Comparison of ENCODE assay signal across 23 cellular contexts in genomic region chr3:194637541-194638400, GRCh38. TPM values are rescaled to one million over a fixed set of nuclear protein-coding genes. Genes with fewer than 3 reads are reported as not detected.
A peak's percentile ranks its signal among the peaks of the same experiment; 100 is the strongest.
DNase-seq lines count a peak whose midpoint lies in the region; ATAC-seq, FAIRE-seq and TF ChIP-seq lines count a peak whose summit lies in the region.
"Had no signal": no experiment of that assay in that cellular context is flagged by ENCODE, and none has a peak within 500 bp of the region (broad histone marks: within the 10 kb centered on the region; RNA-seq: fewer than 3 reads in every experiment).

No MANE protein-coding gene starts in this region.

- no peak overlapping the region for H2AFZ ChIP-seq in GM23338
- H2AFZ ChIP-seq: PC-9 had no signal

- peak; percentile 39 for DNase-seq in activated CD8-positive, alpha-beta memory T cell treated with anti-CD3 and anti-CD28 coated beads, Interleukin-2, amount 50 U/mL, for 48 hours
- DNase-seq in activated CD8-positive, alpha-beta memory T cell treated with anti-CD3 and anti-CD28 coated beads, Interleukin-2, amount 10 ng/mL, durations not matched to agents 7 days and 5 days, result no peak
- DNase-seq in GM23338 (ENCODE audit: low spot score), result no peak
- DNase-seq in endodermal cell, result no peak
- peak; percentile 68 for DNase-seq in posterior vena cava (ENCODE audit: low spot score)
- DNase-seq in cortex of kidney (lab: John Stamatoyannopoulos, UW), result no peak
- no peak for DNase-seq in GM12892 (ENCODE audit: insufficient read length)
- DNase-seq in HCEC 1CT, result no peak
- DNase-seq: DMS 273 treated with DMSO at 0.1 percent for 48 hours, GDM1, GOT3, Kasumi-1, MM.1S, NCI-H1105, NCI-H1694 treated with DMSO at 0.1 percent for 48 hours, NCI-H446, NCI-H748 treated with DMSO at 0.1 percent for 48 hours had no signal

- TF ChIP-seq CTCF in GM23338 (conservative IDR thresholded peaks at IDR 0.05; ENCODE audit: low read depth in 2 of 2), result no peak
- no peak for TF ChIP-seq CTCF in endodermal cell (conservative IDR thresholded peaks at IDR 0.05)

- H3K27me3 ChIP-seq in GM23338 (ENCODE audit: insufficient read depth) (no peaks in the 10 kb centered on the region), endodermal cell (ENCODE audit: control insufficient read depth, insufficient read depth, low read length, poor library complexity, severe bottlenecking) (no peaks in the 10 kb centered on the region)
- H3K27me3 ChIP-seq: BLaER1 treated with 17β-estradiol and CSF1 and Interleukin-3, amounts not matched to agents 10 nM and 100 nM; SJSA1 had no signal

- CTCF ChIA-PET in activated CD8-positive, alpha-beta memory T cell treated with anti-CD3 and anti-CD28 coated beads, Interleukin-2, amount 10 ng/mL, durations not matched to agents 7 days and 5 days (lab: Charles Lee), result no interaction called here

- 90 to 94% methylated on average over 13 to 22 of the region's 22 CpGs for WGBS in endodermal cell (ENCODE audit: insufficient coverage in 1 of 2, insufficient read length in 1 of 2), 2 experiments

- H4K20me1 ChIP-seq in GM23338 (replicated peaks; ENCODE audit: insufficient read depth), result no peaks in the 10 kb centered on the region; the same call in 1 of the 2 replicates

- H3K27ac ChIP-seq in GM23338 (ENCODE audit: low read depth) (peak overlapping the region; percentile 55; the same call in 1 of the 2 replicates), endodermal cell (ENCODE audit: low read depth, low read length) (no peak overlapping the region)
- H3K27ac ChIP-seq: PC-9, SJSA1 had no signal

- intact Hi-C loops in posterior vena cava (cut with DNase I), result no loop called here

- no peak overlapping the region for H3K27ac Mint-ChIP-seq in activated CD8-positive, alpha-beta memory T cell treated with anti-CD3 and anti-CD28 coated beads, Interleukin-2, amount 10 ng/mL, durations not matched to agents 7 days and 5 days
- no peak overlapping the region for H3K27ac Mint-ChIP-seq in GM23338
- peak overlapping the region; percentile 81 for H3K27ac Mint-ChIP-seq in endodermal cell

- no peak overlapping the region for H3K4me2 ChIP-seq in GM23338
- H3K4me2 ChIP-seq: PC-9 had no signal

- no peaks in the 10 kb centered on the region for H3K27me3 Mint-ChIP-seq in activated CD8-positive, alpha-beta memory T cell treated with anti-CD3 and anti-CD28 coated beads, Interleukin-2, amount 10 ng/mL, durations not matched to agents 7 days and 5 days
- peaks cover 4% of the 10 kb centered on the region for H3K27me3 Mint-ChIP-seq in GM23338 (ENCODE audit: insufficient read depth, low read depth, poor library complexity)
- H3K27me3 Mint-ChIP-seq in endodermal cell (ENCODE audit: insufficient read depth), result no peaks in the 10 kb centered on the region

- no peaks in the 10 kb centered on the region for H3K9me3 ChIP-seq in endodermal cell (ENCODE audit: control insufficient read depth, low read length)
- H3K9me3 ChIP-seq: BLaER1 treated with 17β-estradiol and CSF1 and Interleukin-3, amounts not matched to agents 10 nM and 100 nM; SJSA1 had no signal

- H3K4me3 Mint-ChIP-seq in activated CD8-positive, alpha-beta memory T cell treated with anti-CD3 and anti-CD28 coated beads, Interleukin-2, amount 10 ng/mL, durations not matched to agents 7 days and 5 days, result no peak overlapping the region
- no peak overlapping the region for H3K4me3 Mint-ChIP-seq in GM23338
- H3K4me3 Mint-ChIP-seq in endodermal cell, result no peak overlapping the region

- H3K9me2 ChIP-seq in GM23338 (ENCODE audit: insufficient read depth), result no peaks in the 10 kb centered on the region

- H3K4me1 ChIP-seq in GM23338 (ENCODE audit: insufficient read depth) (0 out of 2 replicates have a peak, but pooled peaks cover 4% of the 10 kb centered on the region), endodermal cell (ENCODE audit: control insufficient read depth, insufficient read depth, low read length) (no peaks in the 10 kb centered on the region)

- H3K36me3 Mint-ChIP-seq in activated CD8-positive, alpha-beta memory T cell treated with anti-CD3 and anti-CD28 coated beads, Interleukin-2, amount 10 ng/mL, durations not matched to agents 7 days and 5 days, result peaks cover 16% of the 10 kb centered on the region
- peaks cover 25% of the 10 kb centered on the region for H3K36me3 Mint-ChIP-seq in GM23338 (ENCODE audit: low read depth)
- H3K36me3 Mint-ChIP-seq in endodermal cell (ENCODE audit: low read depth), result peaks cover 22% of the 10 kb centered on the region

- no peak for TF ChIP-seq POLR2A in GM12892 (IDR thresholded peaks at IDR 0.05; ENCODE audit: low read depth, low read length)

- no peak for FAIRE-seq in GM12892 (lab: Jason Lieb, UNC)
- FAIRE-seq: A204.1, GM12878, GM18507 had no signal

- no peaks in the 10 kb centered on the region for H3K9me3 Mint-ChIP-seq in activated CD8-positive, alpha-beta memory T cell treated with anti-CD3 and anti-CD28 coated beads, Interleukin-2, amount 10 ng/mL, durations not matched to agents 7 days and 5 days (ENCODE audit: low read depth)
- no peaks in the 10 kb centered on the region; the same call in 2 of the 3 replicates for H3K9me3 Mint-ChIP-seq in GM23338
- H3K9me3 Mint-ChIP-seq in endodermal cell, result no peaks in the 10 kb centered on the region

- ATAC-seq in activated CD8-positive, alpha-beta memory T cell treated with anti-CD3 and anti-CD28 coated beads, Interleukin-2, amount 10 ng/mL, durations not matched to agents 7 days and 5 days, result no peak
- no peak for ATAC-seq in GM23338
- ATAC-seq: GM12878 had no signal

- H3K4me3 ChIP-seq in GM23338 (no peak overlapping the region), endodermal cell (ENCODE audit: low read length) (no peak overlapping the region)
- H3K4me3 ChIP-seq: BLaER1 treated with 17β-estradiol and CSF1 and Interleukin-3, amounts not matched to agents 10 nM and 100 nM; GM12878; PC-9; SJSA1 had no signal

- H3K79me2 ChIP-seq in GM23338 (replicated peaks; ENCODE audit: insufficient read depth), result no peaks in the 10 kb centered on the region

- no peak overlapping the region for H3K9ac ChIP-seq in endodermal cell (ENCODE audit: extremely low read depth, low read length, poor library complexity, severe bottlenecking)

- H3K36me3 ChIP-seq in GM23338 (ENCODE audit: insufficient read depth) (peaks cover 6% of the 10 kb centered on the region; the same call in 1 of the 2 replicates), endodermal cell (ENCODE audit: control insufficient read depth, insufficient read depth, low read length) (peaks cover 23% of the 10 kb centered on the region)

- no peaks in the 10 kb centered on the region for H3F3A ChIP-seq in GM23338 (replicated peaks; ENCODE audit: low read depth)

- H3K4me1 Mint-ChIP-seq in activated CD8-positive, alpha-beta memory T cell treated with anti-CD3 and anti-CD28 coated beads, Interleukin-2, amount 10 ng/mL, durations not matched to agents 7 days and 5 days, result peaks cover 10% of the 10 kb centered on the region
- H3K4me1 Mint-ChIP-seq in GM23338, result no peaks in the 10 kb centered on the region; the same call in 2 of the 3 replicates
- H3K4me1 Mint-ChIP-seq in endodermal cell, result peaks cover 20% of the 10 kb centered on the region

TF ChIP-seq in GM23338, 12 proteins besides CTCF, POLR2A, EP300 and RAD21 (continues in another document):
- no peak for TF ChIP-seq ZNF331 (CRISPR knock-in tag; IDR thresholded peaks at IDR 0.05; ENCODE audit: low read depth)
- TF ChIP-seq CREB1 (CRISPR knock-in tag; IDR thresholded peaks at IDR 0.05; ENCODE audit: low read depth), result no peak
- no peak for TF ChIP-seq POLR2AphosphoS5 (IDR thresholded peaks at IDR 0.05; ENCODE audit: low read depth)
- TF ChIP-seq JUNB (IDR thresholded peaks at IDR 0.05; ENCODE audit: unreplicated experiment), result no peak
- no peak for TF ChIP-seq EZH2phosphoT487 (IDR thresholded peaks at IDR 0.05; ENCODE audit: unreplicated experiment)
- TF ChIP-seq ZNF114 (CRISPR knock-in tag; IDR thresholded peaks at IDR 0.05), result no peak
- TF ChIP-seq NANOG (IDR thresholded peaks at IDR 0.05; ENCODE audit: borderline replicate concordance), result no peak

RNA-seq across cellular contexts. Expression of gene TMEM44, which starts 4.6 kb away (rescaled TPM):
- 10 to 100 TPM; 15.3 to 15.9 TPM for total RNA-seq in activated CD8-positive, alpha-beta memory T cell treated with anti-CD3 and anti-CD28 coated beads, Interleukin-2, amount 10 ng/mL, durations not matched to agents 7 days and 5 days
- total RNA-seq in GM23338 (2014; rRNA removed; shearing (Covaris generic)), result 10.5 and 11.3 TPM in 2 replicates
- 9.4 and 10.0 TPM in 2 replicates for polyA plus RNA-seq in GM23338 (2016; fragmentation: Nextera tagmentation; extraction: Ambion mirVana)
- total RNA-seq in endodermal cell (10 to 100 TPM; 31.0 to 34.4 TPM), posterior vena cava (1 to 10 TPM; 9.2 to 9.4 TPM)
- 18.4 TPM for polyA plus RNA-seq in endodermal cell (2013, experiment 1 of 2)
- 22.1 TPM for polyA plus RNA-seq in endodermal cell (2013, experiment 2 of 2)
- polyA plus RNA-seq in GM12892 (2012; ENCODE audit: missing spikeins), result 7.3 TPM

RNA-seq across cellular contexts. Expression of gene LSG1, which starts 34.2 kb away (rescaled TPM):
- total RNA-seq in activated CD8-positive, alpha-beta memory T cell treated with anti-CD3 and anti-CD28 coated beads, Interleukin-2, amount 10 ng/mL, durations not matched to agents 7 days and 5 days, result 10 to 100 TPM; 42.8 to 58.7 TPM
- 44.5 and 57.1 TPM in 2 replicates for total RNA-seq in GM23338 (2014; rRNA removed; shearing (Covaris generic))
- polyA plus RNA-seq in GM23338 (2016; fragmentation: Nextera tagmentation; extraction: Ambion mirVana), result 43.0 and 49.2 TPM in 2 replicates
- total RNA-seq in endodermal cell (10 to 100 TPM; 38.3 to 44.7 TPM), posterior vena cava (10 to 100 TPM; 20.7 to 28.5 TPM)
- polyA plus RNA-seq in endodermal cell (2013, experiment 1 of 2), result 31.6 TPM
- 30.8 TPM for polyA plus RNA-seq in endodermal cell (2013, experiment 2 of 2)
- 19.2 TPM for polyA plus RNA-seq in GM12892 (2012; ENCODE audit: missing spikeins)

RNA-seq across cellular contexts. Expression of gene FAM43A, which starts 47.9 kb away (rescaled TPM):
- 10 to 100 TPM in 1 of 2 experiments, 1 to 10 TPM in 1; 1.6 to 10.0 TPM for total RNA-seq in activated CD8-positive, alpha-beta memory T cell treated with anti-CD3 and anti-CD28 coated beads, Interleukin-2, amount 10 ng/mL, durations not matched to agents 7 days and 5 days
- 3.3 and 6.4 TPM in 2 replicates for total RNA-seq in GM23338 (2014; rRNA removed; shearing (Covaris generic))
- polyA plus RNA-seq in GM23338 (2016; fragmentation: Nextera tagmentation; extraction: Ambion mirVana), result 2.4 and 2.5 TPM in 2 replicates
- total RNA-seq in endodermal cell (1 to 10 TPM in 1 of 2 donors, under 1 TPM in 1; 0.58 to 4.4 TPM), posterior vena cava (10 to 100 TPM; 11.4 to 12.4 TPM)
- 6.2 TPM for polyA plus RNA-seq in endodermal cell (2013, experiment 1 of 2)
- 5.7 TPM for polyA plus RNA-seq in endodermal cell (2013, experiment 2 of 2)
- polyA plus RNA-seq in GM12892 (2012; ENCODE audit: missing spikeins), result 1.0 TPM

Comparison
In these comparisons a context has a peak if more than half of its experiments do, and no peak if none do; other contexts are left out.
1. DNase-seq: peak in activated CD8-positive, alpha-beta memory T cell treated with anti-CD3 and anti-CD28 coated beads, Interleukin-2, amount 50 U/mL, for 48 hours (single experiment) and posterior vena cava (single experiment); none in activated CD8-positive, alpha-beta memory T cell treated with anti-CD3 and anti-CD28 coated beads, Interleukin-2, amount 10 ng/mL, durations not matched to agents 7 days and 5 days (single experiment), GM23338 (single experiment), endodermal cell (single experiment), cortex of kidney (single experiment), GM12892 (single experiment) and HCEC 1CT (single experiment).